25 cellular contexts compared by ENCODE assay signal in genomic region chr6:35633579-35634089, GRCh38. TPM values are rescaled to one million over a fixed set of nuclear protein-coding genes. Genes with fewer than 3 reads are reported as not detected.
DNase-seq lines count a peak whose midpoint lies in the region; ATAC-seq, FAIRE-seq and TF ChIP-seq lines count a peak whose summit lies in the region.
"Had no signal": no experiment of that assay in that cellular context is flagged by ENCODE, and none has a peak within 500 bp of the region (broad histone marks: within the 10 kb centered on the region; RNA-seq: fewer than 3 reads in every experiment).

No MANE protein-coding gene starts in this region.

- H3K36me3 Mint-ChIP-seq in chondrocyte (ENCODE audit: low read depth) (peaks cover 38% of the 10 kb centered on the region), neural progenitor cell (peaks cover 13% of the 10 kb centered on the region)
- H3K36me3 Mint-ChIP-seq: natural killer cell treated with Interleukin-12 subunit alpha and Interleukin-12 subunit beta and Interleukin-15 and Interleukin-18, amount 100 ng/mL, for 72 hours had no signal

- no peaks in the 10 kb centered on the region for H3K9me3 Mint-ChIP-seq in chondrocyte (ENCODE audit: low read depth)
- no peaks in the 10 kb centered on the region for H3K9me3 Mint-ChIP-seq in neural progenitor cell
- H3K9me3 Mint-ChIP-seq: GM23338; natural killer cell treated with Interleukin-12 subunit alpha and Interleukin-12 subunit beta and Interleukin-15 and Interleukin-18, amount 100 ng/mL, for 72 hours had no signal

- H3K4me3 Mint-ChIP-seq in chondrocyte (ENCODE audit: unreplicated experiment) (no peak overlapping the region), neural progenitor cell (no peak overlapping the region)
- H3K4me3 Mint-ChIP-seq: CD14-positive monocyte; GM23338; natural killer cell treated with Interleukin-12 subunit alpha and Interleukin-12 subunit beta and Interleukin-15 and Interleukin-18, amount 100 ng/mL, for 72 hours had no signal

- H3K27me3 ChIP-seq in left ventricle myocardium inferior (ENCODE audit: low read depth) (no peaks in the 10 kb centered on the region), right cardiac atrium (ENCODE audit: control insufficient read depth, insufficient read depth) (no peaks in the 10 kb centered on the region), neural progenitor cell (no peaks in the 10 kb centered on the region)
- H3K27me3 ChIP-seq: ovary, right atrium auricular region, upper lobe of right lung had no signal

- H3K36me3 ChIP-seq in left ventricle myocardium inferior: peaks cover 84% of the 10 kb centered on the region
- H3K36me3 ChIP-seq in neural progenitor cell: peaks cover 10% of the 10 kb centered on the region
- H3K36me3 ChIP-seq: ovary had no signal

- no peak overlapping the region for H3K4me3 ChIP-seq in left ventricle myocardium inferior
- H3K4me3 ChIP-seq in right cardiac atrium (ENCODE audit: low read length): no peak overlapping the region
- H3K4me3 ChIP-seq in neural progenitor cell: no peak overlapping the region
- H3K4me3 ChIP-seq: GM12878, GM23338, ovary, right atrium auricular region, upper lobe of right lung had no signal

- DNase-seq in left ventricle myocardium inferior: no peak
- DNase-seq in right cardiac atrium: no peak
- no peak for DNase-seq in chondrocyte (ENCODE audit: low spot score)
- DNase-seq in neural progenitor cell (ENCODE audit: low spot score): peak; percentile 8
- DNase-seq in GM19238 (ENCODE audit: insufficient read length, low spot score): no peak
- no peak for DNase-seq in GM12892 (ENCODE audit: insufficient read length)
- no peak for DNase-seq in GDM1 (lab: John Stamatoyannopoulos, UW)
- DNase-seq: activated T-cell treated with anti-CD3 and anti-CD28 coated beads for 4 hours; aorta; midbrain; NCI-H2081; NCI-H226; ovary; stimulated activated CD4-positive, alpha-beta T cell treated with anti-CD3 and anti-CD28 coated beads, Interleukin-2, amount 100 ng/mL, for 48 hours; substantia nigra; upper lobe of right lung had no signal

- no peaks in the 10 kb centered on the region for H3K79me2 ChIP-seq in neural progenitor cell (ENCODE audit: low read depth)

- H3K27me3 Mint-ChIP-seq in chondrocyte (ENCODE audit: low read depth) (no peaks in the 10 kb centered on the region), neural progenitor cell (ENCODE audit: insufficient read depth, low read depth) (no peaks in the 10 kb centered on the region)
- H3K27me3 Mint-ChIP-seq: natural killer cell treated with Interleukin-12 subunit alpha and Interleukin-12 subunit beta and Interleukin-15 and Interleukin-18, amount 100 ng/mL, for 72 hours had no signal

- ATAC-seq in right cardiac atrium: no peak
- ATAC-seq in HG03039 (IDR thresholded peaks at IDR 0.05; ENCODE audit: unreplicated experiment): no peak
- ATAC-seq: GM12878; GM23338; natural killer cell treated with Interleukin-12 subunit alpha and Interleukin-12 subunit beta and Interleukin-15 and Interleukin-18, amount 100 ng/mL, for 72 hours; upper lobe of right lung had no signal

- H3K27ac ChIP-seq in left ventricle myocardium inferior (replicated peaks) (peak overlapping the region; percentile 30), right cardiac atrium (ENCODE audit: low read length) (no peak overlapping the region), neural progenitor cell (no peak overlapping the region)
- H3K27ac ChIP-seq: KMS-11, ovary, upper lobe of right lung had no signal

- WGBS in right cardiac atrium: 96% methylated on average over 4 of the region's 4 CpGs

- intact Hi-C loops in left ventricle myocardium inferior (cut with micrococcal nuclease): no loop called here
- intact Hi-C loops in right cardiac atrium (cut with DNase I): loop anchor here in 2 of 4 donors (10.0 kb wide), 1 partner anchor 49 kb away; no protein-coding TSS in a partner anchor

- H2AFZ ChIP-seq in neural progenitor cell (replicated peaks): no peak overlapping the region
- H2AFZ ChIP-seq: GM23338 had no signal

- peaks cover 17% of the 10 kb centered on the region for H4K20me1 ChIP-seq in neural progenitor cell (ENCODE audit: low read depth)

- peaks cover 18% of the 10 kb centered on the region for H3K4me1 ChIP-seq in left ventricle myocardium inferior
- peaks cover 5% of the 10 kb centered on the region for H3K4me1 ChIP-seq in right cardiac atrium (ENCODE audit: control insufficient read depth, insufficient read depth, low read length)
- peaks cover 14% of the 10 kb centered on the region for H3K4me1 ChIP-seq in neural progenitor cell
- H3K4me1 ChIP-seq: upper lobe of right lung had no signal

- no peaks in the 10 kb centered on the region for H3K9me3 ChIP-seq in left ventricle myocardium inferior (replicated peaks)
- no peaks in the 10 kb centered on the region for H3K9me3 ChIP-seq in right cardiac atrium (ENCODE audit: control insufficient read depth, low read length)
- H3K9me3 ChIP-seq in neural progenitor cell (ENCODE audit: low read depth): no peaks in the 10 kb centered on the region
- H3K9me3 ChIP-seq: ovary, right atrium auricular region, upper lobe of right lung had no signal

- TF ChIP-seq POLR2A in GM12892 (IDR thresholded peaks at IDR 0.05; ENCODE audit: low read depth, low read length): no peak

- TF ChIP-seq CTCF in left ventricle myocardium inferior (IDR thresholded peaks at IDR 0.05; ENCODE audit: borderline replicate concordance) (no peak), chondrocyte (IDR thresholded peaks at IDR 0.05) (no peak), neural progenitor cell (IDR thresholded peaks at IDR 0.05) (no peak)

- H3K27ac Mint-ChIP-seq in chondrocyte (ENCODE audit: unreplicated experiment) (peak overlapping the region; percentile 82), neural progenitor cell (no peak overlapping the region)
- H3K27ac Mint-ChIP-seq: natural killer cell treated with Interleukin-12 subunit alpha and Interleukin-12 subunit beta and Interleukin-15 and Interleukin-18, amount 100 ng/mL, for 72 hours had no signal

- H3K4me2 ChIP-seq in neural progenitor cell: no peak overlapping the region
- H3K4me2 ChIP-seq: GM23338, KMS-11 had no signal

- H3K4me1 Mint-ChIP-seq in chondrocyte (ENCODE audit: low read depth): peaks cover 42% of the 10 kb centered on the region
- peaks cover 10% of the 10 kb centered on the region for H3K4me1 Mint-ChIP-seq in neural progenitor cell

- peaks cover 8% of the 10 kb centered on the region for H3F3A ChIP-seq in neural progenitor cell (ENCODE audit: low read depth)

- no peak overlapping the region for H3K9ac ChIP-seq in neural progenitor cell
- H3K9ac ChIP-seq: KMS-11 had no signal

- no peak for FAIRE-seq in GM12892 (lab: Jason Lieb, UNC)
- FAIRE-seq: endometrium, GM12878, islet of Langerhans had no signal

RNA-seq across cellular contexts. Expression of gene FKBP5, which starts 55.1 kb away (rescaled TPM):
- 101 TPM for total RNA-seq in left ventricle myocardium inferior
- total RNA-seq in right cardiac atrium: 100 to 1,000 TPM; 109 to 155 (median 111) TPM
- 75.0 TPM for polyA plus RNA-seq in right cardiac atrium
- total RNA-seq in chondrocyte: 139 to 237 TPM (median 143 TPM) in 3 replicates
- 19.8 and 20.9 TPM in 2 replicates for total RNA-seq in neural progenitor cell (ENCODE audit: low replicate concordance)
- polyA plus RNA-seq in GM12892 (2012; ENCODE audit: missing spikeins): 34.9 TPM
